In genomic region chr17:40888321-40888720, GRCh38 we compare ENCODE assay signal across 24 cellular contexts. TPM values are rescaled to one million over a fixed set of nuclear protein-coding genes. Genes with fewer than 3 reads are reported as not detected.
DNase-seq lines count a peak whose midpoint lies in the region; ATAC-seq, FAIRE-seq and TF ChIP-seq lines count a peak whose summit lies in the region.
"Had no signal": no experiment of that assay in that cellular context is flagged by ENCODE, and none has a peak within 500 bp of the region (broad histone marks: within the 10 kb centered on the region; RNA-seq: fewer than 3 reads in every experiment).

No MANE protein-coding gene starts in this region.

- H3K4me1 ChIP-seq in A549, result peaks cover 15% of the 10 kb centered on the region

- peak; percentile 67 for FAIRE-seq in A549 (lab: Jason Lieb, UNC)
- FAIRE-seq: GM19239, H1 had no signal

- peak overlapping the region; percentile 39 for H3K4me2 ChIP-seq in A549

- ATAC-seq in A549, result peak in 1 of 2 experiments; percentile 45; a peak in 3 of 6 replicates
- no peak for ATAC-seq in HG02970 (IDR thresholded peaks at IDR 0.05; ENCODE audit: low FRiP score, unreplicated experiment)
- ATAC-seq: GM12878 had no signal

- no peak for TF ChIP-seq POLR2A in A549 (IDR thresholded peaks at IDR 0.05; ENCODE audit: low read length)

- 35% methylated on average over 1 of the region's 1 CpG for WGBS in A549 (ENCODE audit: missing lambda C conversion rate)

- POLR2A ChIA-PET in A549 (lab: Yijun Ruan, JAX), result no interaction called here

- H3K36me3 Mint-ChIP-seq in Calu3 (ENCODE audit: insufficient read depth, unreplicated experiment), result no peaks in the 10 kb centered on the region
- no peaks in the 10 kb centered on the region for H3K36me3 Mint-ChIP-seq in T-helper 2 cell treated with Interferon-gamma antibody and Interleukin-4, amounts not matched to agents 5 μg/mL and 100 μg/mL, for 36 hours (ENCODE audit: low read depth)
- H3K36me3 Mint-ChIP-seq: CD4-positive, CD25-positive, alpha-beta regulatory T cell; CD8-positive, alpha-beta memory T cell had no signal

- peaks cover 17% of the 10 kb centered on the region for H3K4me1 Mint-ChIP-seq in Calu3 (ENCODE audit: low read depth, unreplicated experiment)
- H3K4me1 Mint-ChIP-seq in T-helper 2 cell treated with Interferon-gamma antibody and Interleukin-4, amounts not matched to agents 5 μg/mL and 100 μg/mL, for 36 hours (ENCODE audit: low read depth), result no peaks in the 10 kb centered on the region
- H3K4me1 Mint-ChIP-seq: CD8-positive, alpha-beta memory T cell; H9 had no signal

- no peaks in the 10 kb centered on the region for H3K27me3 Mint-ChIP-seq in Calu3 (ENCODE audit: unreplicated experiment)
- H3K27me3 Mint-ChIP-seq in T-helper 2 cell treated with Interferon-gamma antibody and Interleukin-4, amounts not matched to agents 5 μg/mL and 100 μg/mL, for 36 hours (ENCODE audit: low read depth), result peaks cover 35% of the 10 kb centered on the region

- H3K9me3 ChIP-seq in A549, result no peaks in the 10 kb centered on the region

- no peak for TF ChIP-seq EP300 in A549 (IDR thresholded peaks at IDR 0.05)

- peak overlapping the region; percentile 4 for H3K27ac Mint-ChIP-seq in Calu3 (ENCODE audit: unreplicated experiment)
- H3K27ac Mint-ChIP-seq in T-helper 2 cell treated with Interferon-gamma antibody and Interleukin-4, amounts not matched to agents 5 μg/mL and 100 μg/mL, for 36 hours, result no peak overlapping the region
- H3K27ac Mint-ChIP-seq: CD4-positive, CD25-positive, alpha-beta regulatory T cell; CD8-positive, alpha-beta memory T cell; H9 had no signal

- DNase-seq in A549 (ENCODE audit: low read depth in 1 of 2, low spot score in 1 of 2) (no peak), Calu3 (no peak), HT-29 (ENCODE audit: low spot score) (peak; percentile 40), kidney tubule cell (ENCODE audit: low spot score) (peak; percentile 59), SKM-1 (lab: John Stamatoyannopoulos, UW; ENCODE audit: unreplicated experiment) (no peak), T1000 (lab: John Stamatoyannopoulos, UW) (no peak)
- DNase-seq in T-helper 2 cell treated with Interferon-gamma antibody and Interleukin-4, amounts not matched to agents 5 μg/mL and 100 μg/mL, for 36 hours (ENCODE audit: low spot score), result no peak
- DNase-seq: C1 segment of cervical spinal cord; CD4-positive, CD25-positive, alpha-beta regulatory T cell; CD8-positive, alpha-beta memory T cell; COR-L47; DMS153; DND-41; EL; H9 had no signal

- peak overlapping the region; percentile 7 to 13; a peak in 2 of 6 replicates for H3K27ac ChIP-seq in A549
- H3K27ac ChIP-seq: 22Rv1 had no signal

- CTCF ChIA-PET in A549 (lab: Yijun Ruan, JAX), result interaction anchor here (1.0 to 6.0 kb wide), 5 partner anchors 13 to 759 kb away, joined by 3 to 35 read pairs (median 4); no protein-coding TSS in a partner anchor
- CTCF ChIA-PET in Calu3 (lab: Charles Lee), result interaction anchor here (0.6 to 2.2 kb wide), 12 partner anchors 10 to 821 kb away, joined by 3 to 12 read pairs (median 4); no protein-coding TSS in a partner anchor

- no peak overlapping the region for H3K4me3 Mint-ChIP-seq in Calu3 (ENCODE audit: low read depth, unreplicated experiment)
- H3K4me3 Mint-ChIP-seq in T-helper 2 cell treated with Interferon-gamma antibody and Interleukin-4, amounts not matched to agents 5 μg/mL and 100 μg/mL, for 36 hours, result no peak overlapping the region
- H3K4me3 Mint-ChIP-seq: CD4-positive, CD25-positive, alpha-beta regulatory T cell; CD8-positive, alpha-beta memory T cell; H9 had no signal

- BruUV-seq in Calu3 (replicated peaks; lab: Mats Ljungman, UMichigan), result no TSS peak

- intact Hi-C loops in Calu3 (cut with micrococcal nuclease; ENCODE audit: unreplicated experiment), result no loop called here

- TF ChIP-seq CTCF in A549 (IDR thresholded peaks at IDR 0.05) (no peak), Calu3 (IDR thresholded peaks at IDR 0.05; ENCODE audit: unreplicated experiment) (no peak)

- no peak overlapping the region for H3K4me3 ChIP-seq in A549
- H3K4me3 ChIP-seq: GM12878 had no signal

- no peak for TF ChIP-seq RAD21 in A549 (conservative IDR thresholded peaks at IDR 0.05 in 1 of 2, IDR thresholded peaks at IDR 0.05 in 1 of 2)

- no peaks in the 10 kb centered on the region for H3K9me3 Mint-ChIP-seq in Calu3 (ENCODE audit: low read depth, unreplicated experiment)
- no peaks in the 10 kb centered on the region for H3K9me3 Mint-ChIP-seq in T-helper 2 cell treated with Interferon-gamma antibody and Interleukin-4, amounts not matched to agents 5 μg/mL and 100 μg/mL, for 36 hours
- H3K9me3 Mint-ChIP-seq: CD4-positive, CD25-positive, alpha-beta regulatory T cell; CD8-positive, alpha-beta memory T cell; H9 had no signal

TF ChIP-seq in A549, 52 proteins besides CTCF, POLR2A, EP300 and RAD21:
- no peak for TF ChIP-seq CEBPB (IDR thresholded peaks at IDR 0.05)
- TF ChIP-seq EHMT2 (IDR thresholded peaks at IDR 0.05; ENCODE audit: low read depth), result no peak
- TF ChIP-seq HOXB5 (CRISPR knock-in tag; IDR thresholded peaks at IDR 0.05), result no peak
- no peak for TF ChIP-seq ZNF302 (CRISPR knock-in tag; IDR thresholded peaks at IDR 0.05)
- TF ChIP-seq SREBF2 (IDR thresholded peaks at IDR 0.05), result no peak
- TF ChIP-seq RFX5 (IDR thresholded peaks at IDR 0.05), result no peak
- no peak for TF ChIP-seq NPAS2 (CRISPR knock-in tag; IDR thresholded peaks at IDR 0.05; ENCODE audit: borderline replicate concordance)
- no peak for TF ChIP-seq HOXB13 (CRISPR knock-in tag; IDR thresholded peaks at IDR 0.05; ENCODE audit: low read depth)
- no peak for TF ChIP-seq USF2 (IDR thresholded peaks at IDR 0.05)
- TF ChIP-seq ATOH8 (CRISPR knock-in tag; IDR thresholded peaks at IDR 0.05; ENCODE audit: low read depth), result no peak

RNA-seq across cellular contexts. Expression of gene KRT20, which starts 3.3 kb away (rescaled TPM):
- polyA plus RNA-seq in A549 (2011; rRNA removed), result 0.28 and 0.34 TPM in 2 replicates
- 0.01 TPM in 1 of 2 replicates, not detected in the other for polyA plus RNA-seq in A549 (2012; cell fraction: cytosol; rRNA removed)
- 0.04 and 0.06 TPM in 2 replicates for polyA plus RNA-seq in A549 (2012; cell fraction: nucleus; rRNA removed)
- not detected in 3 replicates for polyA plus RNA-seq in A549 (2017; fragmentation: RNase III; extraction: RNeasy Plus Mini Kit Qiagen cat#74134 plus additional on column Dnase treatment)
- not detected in 2 replicates for polyA minus RNA-seq in A549 (2011; rRNA and poly(A)+ RNA removed)
- 0.66 and 1.7 TPM in 2 replicates for total RNA-seq in Calu3 (2022)
- total RNA-seq in HT-29 (2014; rRNA removed; shearing (Covaris generic)), result 189 and 203 TPM in 2 replicates
- total RNA-seq: A673; CD4-positive, CD25-positive, alpha-beta regulatory T cell; CD8-positive, alpha-beta memory T cell; G401; H1; H9; HT1080 had no signal
- polyA plus RNA-seq: AG04450; CD4-positive, CD25-positive, alpha-beta regulatory T cell; CD8-positive, alpha-beta memory T cell; GM12878; H1 had no signal

RNA-seq across cellular contexts. Expression of gene KRT12, which starts 21.3 kb away (rescaled TPM):
- polyA plus RNA-seq in A549 (2011; rRNA removed), result not detected in 2 replicates
- not detected in 2 replicates for polyA plus RNA-seq in A549 (2012; cell fraction: cytosol; rRNA removed)
- not detected in 2 replicates for polyA plus RNA-seq in A549 (2012; cell fraction: nucleus; rRNA removed)
- not detected in 3 replicates for polyA plus RNA-seq in A549 (2017; fragmentation: RNase III; extraction: RNeasy Plus Mini Kit Qiagen cat#74134 plus additional on column Dnase treatment)
- polyA minus RNA-seq in A549 (2011; rRNA and poly(A)+ RNA removed), result not detected in 2 replicates
- 2.4 and 2.7 TPM in 2 replicates for total RNA-seq in Calu3 (2022)
- total RNA-seq in HT-29 (2014; rRNA removed; shearing (Covaris generic)), result 0.33 and 0.39 TPM in 2 replicates
- total RNA-seq: A673; CD4-positive, CD25-positive, alpha-beta regulatory T cell; CD8-positive, alpha-beta memory T cell; G401; GM12878; H1; H9; HT1080 had no signal
- polyA plus RNA-seq: AG04450; CD4-positive, CD25-positive, alpha-beta regulatory T cell; CD8-positive, alpha-beta memory T cell; GM12878; H1 had no signal

RNA-seq across cellular contexts. Expression of gene KRT23, which starts 49.1 kb away (rescaled TPM):
- polyA plus RNA-seq in A549 (2011; rRNA removed), result not detected in 2 replicates
- polyA plus RNA-seq in A549 (2012; cell fraction: cytosol; rRNA removed), result not detected in 2 replicates
- not detected in 2 replicates for polyA plus RNA-seq in A549 (2012; cell fraction: nucleus; rRNA removed)
- polyA plus RNA-seq in A549 (2017; fragmentation: RNase III; extraction: RNeasy Plus Mini Kit Qiagen cat#74134 plus additional on column Dnase treatment), result not detected in 3 replicates
- not detected in 2 replicates for polyA minus RNA-seq in A549 (2011; rRNA and poly(A)+ RNA removed)
- total RNA-seq in Calu3 (2022), result 1,389 and 1,709 TPM in 2 replicates
- 3.3 and 4.1 TPM in 2 replicates for total RNA-seq in HT-29 (2014; rRNA removed; shearing (Covaris generic))
- total RNA-seq: A673; CD4-positive, CD25-positive, alpha-beta regulatory T cell; CD8-positive, alpha-beta memory T cell; G401; GM12878; H1; H9; HT1080 had no signal
- polyA plus RNA-seq: CD4-positive, CD25-positive, alpha-beta regulatory T cell; CD8-positive, alpha-beta memory T cell; GM12878; H1 had no signal

Comparison
In these comparisons a context has a peak if more than half of its experiments do, and no peak if none do; other contexts are left out.
1. DNase-seq: peak in HT-29 (single experiment) and kidney tubule cell (single experiment); none in A549 (0 of 2), Calu3 (single experiment), SKM-1 (single experiment), T1000 (single experiment) and T-helper 2 cell treated with Interferon-gamma antibody and Interleukin-4, amounts not matched to agents 5 μg/mL and 100 μg/mL, for 36 hours (single experiment).
2. RNA of gene KRT20, which starts 3.3 kb away (total RNA-seq): 189 to 203 TPM in HT-29; 0.66 to 1.7 TPM in Calu3; every median in the first group is over 10 times any median in the second.
3. RNA of gene KRT23, which starts 49.1 kb away (total RNA-seq): 1,389 to 1,709 TPM in Calu3; 3.3 to 4.1 TPM in HT-29; every median in the first group is over 100 times any median in the second.